In genomic region chr13:30785146-30785845, GRCh38 we compare ENCODE assay signal across 28 cellular contexts. TPM values are rescaled to one million over a fixed set of nuclear protein-coding genes. Genes with fewer than 3 reads are reported as not detected.
"Had no signal": no experiment of that assay in that cellular context is flagged by ENCODE, and none has a peak within 500 bp of the region (broad histone marks: within the 10 kb centered on the region; RNA-seq: fewer than 3 reads in every experiment).

No MANE protein-coding gene starts in this region.

- DNase-seq: activated CD4-positive, alpha-beta memory T cell treated with anti-CD3 and anti-CD28 coated beads for 36 hours; activated CD4-positive, alpha-beta T cell treated with anti-CD3 and anti-CD28 coated beads, Interleukin-2, amount 10 ng/mL, durations not matched to agents 7 days and 5 days; activated CD4-positive, CD25-positive, alpha-beta regulatory T cell; activated CD8-positive, alpha-beta memory T cell treated with anti-CD3 and anti-CD28 coated beads for 24 hours; activated gamma-delta T cell treated with Interleukin-2 at 50 U/mL for 16 hours; activated naive CD4-positive, alpha-beta T cell treated with anti-CD3 and anti-CD28 coated beads, Interleukin-2, amount 10 ng/mL, durations not matched to agents 7 days and 5 days; activated naive CD8-positive, alpha-beta T cell treated with anti-CD3 and anti-CD28 coated beads for 36 hours; activated T-cell treated with anti-CD3 and anti-CD28 coated beads, Interleukin-2, amount 50 U/mL, for 4 hours; anterior cingulate cortex; KG1; NCI-H1092; NCI-H1417; NCI-H1930; NCI-H2171; NCI-H226; NCI-H526 treated with DMSO at 0.1 percent for 48 hours; NCI-H82; NK-92 treated with Interleukin-12 subunit alpha and Interleukin-12 subunit beta, amount 100 ng/mL, for 24 hours; OCI-M1; SHP77; T-helper 2 cell; T1000 had no signal

- H3K27ac Mint-ChIP-seq: activated CD4-positive, alpha-beta memory T cell treated with anti-CD3 and anti-CD28 coated beads for 36 hours; activated CD4-positive, alpha-beta T cell treated with anti-CD3 and anti-CD28 coated beads, Interleukin-2, amount 10 ng/mL, durations not matched to agents 7 days and 5 days; activated naive CD4-positive, alpha-beta T cell treated with anti-CD3 and anti-CD28 coated beads, Interleukin-2, amount 10 ng/mL, durations not matched to agents 7 days and 5 days; activated naive CD8-positive, alpha-beta T cell treated with anti-CD3 and anti-CD28 coated beads for 36 hours; activated T-helper 17 cell treated with anti-CD3 and anti-CD28 coated beads, Interleukin-2, amount 50 U/mL, for 72 hours; T-cell had no signal

- ATAC-seq: activated T-cell treated with anti-CD3 and anti-CD28 coated beads, Interleukin-2, amount 50 U/mL, for 4 hours; activated T-helper 17 cell treated with anti-CD3 and anti-CD28 coated beads, Interleukin-2, amount 50 U/mL, for 72 hours; SK-N-SH treated with all-trans-retinoic acid at 6 μM for 48 hours; T-cell had no signal

- H3K27me3 Mint-ChIP-seq: activated CD4-positive, alpha-beta memory T cell treated with anti-CD3 and anti-CD28 coated beads for 36 hours; activated CD4-positive, alpha-beta T cell treated with anti-CD3 and anti-CD28 coated beads, Interleukin-2, amount 10 ng/mL, durations not matched to agents 7 days and 5 days; activated naive CD8-positive, alpha-beta T cell treated with anti-CD3 and anti-CD28 coated beads for 36 hours; activated T-helper 17 cell treated with anti-CD3 and anti-CD28 coated beads, Interleukin-2, amount 50 U/mL, for 72 hours had no signal

- H3K27ac ChIP-seq: SJSA1, VCaP had no signal

- H3K36me3 ChIP-seq: SJSA1 had no signal

- H3K4me3 Mint-ChIP-seq: activated CD4-positive, alpha-beta memory T cell treated with anti-CD3 and anti-CD28 coated beads for 36 hours; activated CD4-positive, alpha-beta T cell treated with anti-CD3 and anti-CD28 coated beads, Interleukin-2, amount 10 ng/mL, durations not matched to agents 7 days and 5 days; activated naive CD4-positive, alpha-beta T cell treated with anti-CD3 and anti-CD28 coated beads, Interleukin-2, amount 10 ng/mL, durations not matched to agents 7 days and 5 days; activated naive CD8-positive, alpha-beta T cell treated with anti-CD3 and anti-CD28 coated beads for 36 hours; activated T-cell treated with anti-CD3 and anti-CD28 coated beads, Interleukin-2, amount 50 U/mL, for 4 hours; activated T-helper 17 cell treated with anti-CD3 and anti-CD28 coated beads, Interleukin-2, amount 50 U/mL, for 72 hours; T-cell had no signal

- H3K9me3 Mint-ChIP-seq: activated CD4-positive, alpha-beta memory T cell treated with anti-CD3 and anti-CD28 coated beads for 36 hours; activated naive CD4-positive, alpha-beta T cell treated with anti-CD3 and anti-CD28 coated beads, Interleukin-2, amount 10 ng/mL, durations not matched to agents 7 days and 5 days; activated naive CD8-positive, alpha-beta T cell treated with anti-CD3 and anti-CD28 coated beads for 36 hours; activated T-cell treated with anti-CD3 and anti-CD28 coated beads, Interleukin-2, amount 50 U/mL, for 4 hours; activated T-helper 17 cell treated with anti-CD3 and anti-CD28 coated beads, Interleukin-2, amount 50 U/mL, for 72 hours had no signal

- H3K4me3 ChIP-seq: SJSA1 had no signal

- H3K27me3 ChIP-seq: SJSA1 had no signal

- H3K9me3 ChIP-seq: SJSA1 had no signal

- H3K4me1 Mint-ChIP-seq: activated CD4-positive, alpha-beta T cell treated with anti-CD3 and anti-CD28 coated beads, Interleukin-2, amount 10 ng/mL, durations not matched to agents 7 days and 5 days; activated naive CD4-positive, alpha-beta T cell treated with anti-CD3 and anti-CD28 coated beads, Interleukin-2, amount 10 ng/mL, durations not matched to agents 7 days and 5 days; T-cell had no signal

RNA-seq across cellular contexts. Expression of gene ALOX5AP, which starts 50.0 kb away (rescaled TPM):
- total RNA-seq: NCI-H460 had no signal
